ENCODE assay signal across 9 cellular contexts in genomic region chr14:89641495-89642162, GRCh38.
DNase-seq lines count a peak whose midpoint lies in the region; ATAC-seq, FAIRE-seq and TF ChIP-seq lines count a peak whose summit lies in the region.
"Had no signal": no experiment of that assay in that cellular context is flagged by ENCODE, and none has a peak within 500 bp of the region (broad histone marks: within the 10 kb centered on the region; RNA-seq: fewer than 3 reads in every experiment).

No MANE protein-coding gene starts in this region.

- peak; percentile 97 for FAIRE-seq in GM12891 (lab: Jason Lieb, UNC)

- DNase-seq in GM12891 (ENCODE audit: insufficient read length, low spot score) (peak; percentile 26), caudate nucleus (lab: John Stamatoyannopoulos, UW) (no peak), esophagus muscularis mucosa (ENCODE audit: extremely low spot score) (no peak), AG20443 (ENCODE audit: low spot score) (no peak), NK-92 (lab: John Stamatoyannopoulos, UW; ENCODE audit: unreplicated experiment) (no peak)
- no peak for DNase-seq in central memory CD8-positive, alpha-beta T cell (ENCODE audit: low spot score in 2 of 2)

- no peak overlapping the region for H3K4me3 ChIP-seq in esophagus muscularis mucosa

- TF ChIP-seq POLR2A in GM12891 (IDR thresholded peaks at IDR 0.05; ENCODE audit: low read depth, low read length), result no peak
- TF ChIP-seq POLR2A in esophagus muscularis mucosa (IDR thresholded peaks at IDR 0.05; ENCODE audit: low read depth), result no peak

- TF ChIP-seq EP300 in esophagus muscularis mucosa (IDR thresholded peaks at IDR 0.05), result no peak

- ATAC-seq in GM19397 (IDR thresholded peaks at IDR 0.05; ENCODE audit: unreplicated experiment) (peak; percentile 95), HG03139 (IDR thresholded peaks at IDR 0.05; ENCODE audit: unreplicated experiment) (peak; percentile 98)
- peak; percentile 77 for ATAC-seq in central memory CD8-positive, alpha-beta T cell (replicated peaks; ENCODE audit: extremely low read depth, poor library complexity, severe bottlenecking)
- ATAC-seq: SK-N-SH treated with all-trans-retinoic acid at 6 μM for 48 hours had no signal

- no peak for TF ChIP-seq CTCF in esophagus muscularis mucosa (IDR thresholded peaks at IDR 0.05)

- peaks cover 2% of the 10 kb centered on the region for H3K36me3 Mint-ChIP-seq in central memory CD8-positive, alpha-beta T cell (ENCODE audit: insufficient read depth)

- H3K9me3 Mint-ChIP-seq in central memory CD8-positive, alpha-beta T cell, result no peaks in the 10 kb centered on the region

- H3K27ac Mint-ChIP-seq in central memory CD8-positive, alpha-beta T cell (ENCODE audit: low read depth), result peak overlapping the region; percentile 63

- H3K36me3 ChIP-seq in esophagus muscularis mucosa, result no peaks in the 10 kb centered on the region

- no peaks in the 10 kb centered on the region for H3K27me3 Mint-ChIP-seq in central memory CD8-positive, alpha-beta T cell

- H3K4me3 Mint-ChIP-seq in central memory CD8-positive, alpha-beta T cell, result peak overlapping the region; percentile 49

- no peaks in the 10 kb centered on the region for H3K9me3 ChIP-seq in esophagus muscularis mucosa

- H3K4me1 ChIP-seq in esophagus muscularis mucosa, result no peaks in the 10 kb centered on the region

- intact Hi-C loops in esophagus muscularis mucosa (cut with DNase I), result no loop called here

- no peak overlapping the region for H3K27ac ChIP-seq in caudate nucleus (ENCODE audit: low read depth, low read length)
- no peak overlapping the region for H3K27ac ChIP-seq in esophagus muscularis mucosa (replicated peaks in 1 of 4)

- no peaks in the 10 kb centered on the region for H3K27me3 ChIP-seq in esophagus muscularis mucosa

- 94% methylated on average over 8 of the region's 8 CpGs for WGBS in esophagus muscularis mucosa

- H3K4me1 Mint-ChIP-seq in central memory CD8-positive, alpha-beta T cell, result peaks cover 28% of the 10 kb centered on the region

TF ChIP-seq in GM12891, 5 proteins besides CTCF, POLR2A, EP300 and RAD21:
- TF ChIP-seq SPI1 (IDR thresholded peaks at IDR 0.05; ENCODE audit: low read depth, low read length) (no peak), POLR2AphosphoS5 (IDR thresholded peaks at IDR 0.05; ENCODE audit: low read depth, low read length) (no peak), POU2F2 (IDR thresholded peaks at IDR 0.05; ENCODE audit: low read depth, low read length) (no peak), TAF1 (IDR thresholded peaks at IDR 0.05; ENCODE audit: low read depth, low read length) (no peak)
